ENCODE assay signal across 1 cellular context in genomic region chr17:29572691-29573557, GRCh38.
TF ChIP-seq lines count a peak whose summit lies in the region.

No MANE protein-coding gene starts in this region.

TF ChIP-seq in endothelial cell of umbilical vein, 7 proteins besides CTCF, POLR2A, EP300 and RAD21 (continued from another document):
- TF ChIP-seq MYC (IDR thresholded peaks at IDR 0.05; ENCODE audit: low read depth, low read length) (peak; percentile 87), FOS (IDR thresholded peaks at IDR 0.05; ENCODE audit: borderline replicate concordance, insufficient read depth, low read length) (no peak)
